ENCODE assay signal across 9 cellular contexts in the genomic region with DNA sequence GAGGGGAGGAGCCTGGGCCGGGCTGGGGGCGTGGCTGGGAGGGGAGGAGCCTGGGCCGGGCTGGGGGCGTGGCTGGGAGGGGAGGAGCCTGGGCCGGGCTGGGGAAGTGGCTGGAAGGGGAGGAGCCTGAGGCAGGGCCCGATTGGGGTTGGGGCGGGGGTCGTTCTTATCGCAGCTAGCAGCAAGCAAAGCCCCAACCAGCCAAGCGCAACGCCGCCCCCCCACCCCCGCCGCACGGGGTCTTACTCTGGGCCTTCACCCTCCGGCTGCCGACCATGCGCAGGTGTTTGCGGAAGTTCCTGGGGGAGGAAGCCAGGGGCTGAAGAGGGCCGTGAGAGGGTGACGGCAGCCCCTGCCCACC. TPM values are rescaled to one million over a fixed set of nuclear protein-coding genes. Genes with fewer than 3 reads are reported as not detected.
DNase-seq lines count a peak whose midpoint lies in the region; ATAC-seq, FAIRE-seq and TF ChIP-seq lines count a peak whose summit lies in the region.
"Had no signal": no experiment of that assay in that cellular context is flagged by ENCODE, and none has a peak within 500 bp of the region (broad histone marks: within the 10 kb centered on the region; RNA-seq: fewer than 3 reads in every experiment).

No MANE protein-coding gene starts in this region.

- H3K9me3 ChIP-seq in hepatocyte (ENCODE audit: low read depth): no peaks in the 10 kb centered on the region

- H2AFZ ChIP-seq in hepatocyte: no peak overlapping the region

- no peaks in the 10 kb centered on the region for H3K36me3 ChIP-seq in hepatocyte (replicated peaks; ENCODE audit: insufficient read depth, low read depth)

- peak in 3 of 4 experiments; percentile 56 to 71 (median 57) for DNase-seq in activated naive CD4-positive, alpha-beta T cell (lab: John Stamatoyannopoulos, UW)
- no peak for DNase-seq in activated naive CD4-positive, alpha-beta T cell treated with Interleukin-2 at 50 U/mL for 16 hours
- peak; percentile 41 for DNase-seq in activated T-helper 9 cell treated with anti-CD3 and anti-CD28 coated beads, Interleukin-2, amount 50 U/mL, for 16 hours (ENCODE audit: low read depth)
- DNase-seq in hepatocyte (ENCODE audit: low spot score) (no peak), H54 (ENCODE audit: insufficient read length, low spot score) (no peak), HuH-7.5 (ENCODE audit: low spot score) (no peak)

- 70% methylated on average over 5 of the region's 21 CpGs for WGBS in hepatocyte (ENCODE audit: low lambda C conversion rate, missing lambda C conversion rate)

- no peak for ATAC-seq in HG02981 (IDR thresholded peaks at IDR 0.05; ENCODE audit: unreplicated experiment)

- TF ChIP-seq POLR2A in H54 (IDR thresholded peaks at IDR 0.05; ENCODE audit: low read depth, low read length): no peak

- H3K4me3 ChIP-seq in hepatocyte (no peak overlapping the region), skin epidermis (peak overlapping the region; percentile 32 to 51 (median 35))

- H3K27me3 ChIP-seq in hepatocyte: no peaks in the 10 kb centered on the region

- H3K9me2 ChIP-seq in hepatocyte (replicated peaks; ENCODE audit: insufficient read depth): no peaks in the 10 kb centered on the region

- H3K4me2 ChIP-seq in hepatocyte: peak overlapping the region; percentile 75

- FAIRE-seq in H54 (lab: Jason Lieb, UNC): no peak

- peaks cover 3% of the 10 kb centered on the region for H4K20me1 ChIP-seq in hepatocyte (ENCODE audit: insufficient read depth, poor library complexity, severe bottlenecking)

- TF ChIP-seq CTCF in hepatocyte (IDR thresholded peaks at IDR 0.05; ENCODE audit: poor library complexity): no peak

- H3K27ac ChIP-seq in hepatocyte: peak overlapping the region; percentile 64
- peak overlapping the region in 20 of 21 experiments; percentile 20 to 87 (median 72) for H3K27ac ChIP-seq in skin epidermis

- peaks cover 11% of the 10 kb centered on the region for H3K79me2 ChIP-seq in hepatocyte

- no peaks in the 10 kb centered on the region for H3K4me1 ChIP-seq in hepatocyte (ENCODE audit: insufficient read depth)

RNA-seq across cellular contexts. Expression of gene NSMF, which starts 5.0 kb away (rescaled TPM):
- total RNA-seq in hepatocyte: 37.2 and 39.5 TPM in 2 replicates
- 51.6 and 54.7 TPM in 2 replicates for polyA plus RNA-seq in hepatocyte

RNA-seq across cellular contexts. Expression of gene ENTPD8, which starts 13.0 kb away (rescaled TPM):
- 6.1 and 7.1 TPM in 2 replicates for total RNA-seq in hepatocyte
- 14.2 and 16.5 TPM in 2 replicates for polyA plus RNA-seq in hepatocyte
- total RNA-seq: Daoy had no signal

RNA-seq across cellular contexts. Expression of gene NOXA1, which starts 30.9 kb away (rescaled TPM):
- 7.2 and 8.2 TPM in 2 replicates for total RNA-seq in hepatocyte
- 12.5 and 13.9 TPM in 2 replicates for polyA plus RNA-seq in hepatocyte
- total RNA-seq: Daoy had no signal

RNA-seq across cellular contexts. Expression of gene EXD3, which starts 31.2 kb away (rescaled TPM):
- total RNA-seq in hepatocyte: 7.3 and 11.8 TPM in 2 replicates
- 21.6 and 24.9 TPM in 2 replicates for polyA plus RNA-seq in hepatocyte

Comparison
In these comparisons a context has a peak if more than half of its experiments do, and no peak if none do; other contexts are left out.
1. DNase-seq: peak in activated naive CD4-positive, alpha-beta T cell (3 of 4) and activated T-helper 9 cell treated with anti-CD3 and anti-CD28 coated beads, Interleukin-2, amount 50 U/mL, for 16 hours (single experiment); none in activated naive CD4-positive, alpha-beta T cell treated with Interleukin-2 at 50 U/mL for 16 hours (single experiment), hepatocyte (single experiment), H54 (single experiment) and HuH-7.5 (single experiment).